In genomic region chr17:34892864-34893263, GRCh38 we compare ENCODE assay signal across 7 cellular contexts.
A peak's percentile ranks its signal among the peaks of the same experiment; 100 is the strongest.
DNase-seq lines count a peak whose midpoint lies in the region; ATAC-seq and TF ChIP-seq lines count a peak whose summit lies in the region.

No MANE protein-coding gene starts in this region.

- no peaks in the 10 kb centered on the region for H3K79me2 ChIP-seq in DND-41 (ENCODE audit: insufficient read depth, low read length)

- DNase-seq in DND-41 (peak; percentile 24), HL-60 (ENCODE audit: low read depth in 1 of 2, low spot score in 1 of 2) (peak; percentile 8 to 32), SKM-1 (lab: John Stamatoyannopoulos, UW; ENCODE audit: unreplicated experiment) (peak; percentile 8), iPS-NIHi11 (ENCODE audit: low spot score) (peak; percentile 87), T-helper 9 cell (no peak), NCI-H510A (lab: John Stamatoyannopoulos, UW) (no peak)

- TF ChIP-seq CTCF in DND-41 (IDR thresholded peaks at IDR 0.05; ENCODE audit: borderline replicate concordance, extremely low read depth, low read length, poor library complexity, severe bottlenecking) = peak; percentile 61
- peak; percentile 77 for TF ChIP-seq CTCF in HL-60 (IDR thresholded peaks at IDR 0.05; ENCODE audit: insufficient read depth, low read length)

- ATAC-seq in DND-41 (ENCODE audit: insufficient read depth, low read depth) = no peak; the same call in 2 of the 3 replicates
- ATAC-seq in GM21367 (IDR thresholded peaks at IDR 0.05; ENCODE audit: unreplicated experiment) = no peak

- no peak overlapping the region for H2AFZ ChIP-seq in DND-41 (ENCODE audit: low read depth, low read length)

- H3K9me3 ChIP-seq in DND-41 (ENCODE audit: insufficient read depth, low read length, severe bottlenecking) = no peaks in the 10 kb centered on the region

- no peak overlapping the region for H3K27ac ChIP-seq in DND-41 (ENCODE audit: low read length)
- no peak overlapping the region for H3K27ac ChIP-seq in HL-60 (replicated peaks)

- no peaks in the 10 kb centered on the region for H3K4me1 ChIP-seq in DND-41 (ENCODE audit: insufficient read depth, low read length)

- no peak overlapping the region for H3K4me2 ChIP-seq in DND-41 (ENCODE audit: insufficient read depth, low read length)

- no peak overlapping the region for H3K4me3 ChIP-seq in DND-41 (ENCODE audit: low read depth in 1 of 2, low read length in 2 of 2)
- no peak overlapping the region for H3K4me3 ChIP-seq in HL-60 (replicated peaks; ENCODE audit: insufficient read depth, low read length)

- H3K9ac ChIP-seq in DND-41 (ENCODE audit: low read depth, low read length) = no peak overlapping the region

- peaks cover 30% of the 10 kb centered on the region for H3K27me3 ChIP-seq in DND-41 (ENCODE audit: insufficient read depth, low read length, poor library complexity)
- H3K27me3 ChIP-seq in HL-60 (ENCODE audit: insufficient read depth, poor library complexity, severe bottlenecking) = no peaks in the 10 kb centered on the region

- H4K20me1 ChIP-seq in DND-41 (ENCODE audit: insufficient read depth, low read length) = peaks cover 4% of the 10 kb centered on the region; the same call in 1 of the 2 replicates

- no peaks in the 10 kb centered on the region for H3K36me3 ChIP-seq in DND-41 (ENCODE audit: insufficient read depth, low read length)

Comparison
In these comparisons a context has a peak if more than half of its experiments do, and no peak if none do; other contexts are left out.
1. DNase-seq: peak in DND-41 (single experiment), HL-60 (2 of 2), SKM-1 (single experiment) and iPS-NIHi11 (single experiment); none in T-helper 9 cell (single experiment) and NCI-H510A (single experiment).